1 cellular context compared by ENCODE assay signal in the genomic region with DNA sequence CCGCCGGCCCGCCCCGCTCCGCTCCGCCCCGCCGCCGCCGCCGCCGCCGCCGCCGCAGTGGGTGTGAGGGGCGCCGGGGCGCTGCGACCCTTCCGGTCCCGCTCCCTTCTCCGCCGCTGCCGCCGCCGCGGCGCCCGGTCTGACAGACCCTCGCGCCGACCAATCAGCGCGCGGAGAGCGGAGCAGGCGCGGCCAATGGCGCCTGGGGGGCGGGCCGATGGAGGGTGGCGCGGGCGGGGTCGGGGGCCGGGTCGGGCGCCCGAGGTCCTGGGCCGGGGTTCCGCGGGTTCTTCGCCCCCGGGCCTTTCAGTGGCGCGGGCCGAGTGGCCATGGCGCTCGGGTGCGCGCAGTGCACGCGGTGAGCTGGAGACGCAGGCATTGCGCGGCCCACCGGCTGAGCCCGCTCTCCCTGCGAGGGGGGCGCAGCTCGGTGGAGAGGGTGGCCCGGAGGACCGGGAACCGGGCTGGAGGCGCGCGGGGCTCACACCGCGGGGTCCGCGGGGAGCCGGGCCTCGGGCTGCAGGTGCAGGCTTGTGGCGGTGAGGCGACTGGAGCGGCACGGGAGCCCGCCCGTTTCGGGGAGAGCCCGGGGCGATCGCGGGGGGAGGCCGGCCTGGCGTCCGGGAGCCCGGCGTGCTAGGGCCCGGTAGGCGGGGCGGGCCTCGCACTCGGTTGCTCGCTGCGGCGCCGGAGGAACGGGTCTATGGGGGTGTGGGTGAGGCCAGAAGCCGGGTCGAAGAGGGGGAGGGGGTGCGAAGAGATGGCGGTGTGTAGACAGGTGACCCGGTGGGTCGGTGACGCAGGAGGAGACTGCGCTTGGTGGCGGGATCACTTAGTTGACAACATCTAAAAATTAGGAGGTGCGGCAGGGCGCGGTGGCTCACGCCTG.
A peak's percentile ranks its signal among the peaks of the same experiment; 100 is the strongest.
TF ChIP-seq lines count a peak whose summit lies in the region.

A gene (minus strand): TSS at position 141 of the 889 bp plus-strand sequence. CDS start 11,522 bp downstream, outside the sequence.

TF ChIP-seq in HEK293, 187 proteins besides CTCF, POLR2A, EP300 and RAD21 (continued from another document and continues in another):
- TF ChIP-seq, protein P1, sequence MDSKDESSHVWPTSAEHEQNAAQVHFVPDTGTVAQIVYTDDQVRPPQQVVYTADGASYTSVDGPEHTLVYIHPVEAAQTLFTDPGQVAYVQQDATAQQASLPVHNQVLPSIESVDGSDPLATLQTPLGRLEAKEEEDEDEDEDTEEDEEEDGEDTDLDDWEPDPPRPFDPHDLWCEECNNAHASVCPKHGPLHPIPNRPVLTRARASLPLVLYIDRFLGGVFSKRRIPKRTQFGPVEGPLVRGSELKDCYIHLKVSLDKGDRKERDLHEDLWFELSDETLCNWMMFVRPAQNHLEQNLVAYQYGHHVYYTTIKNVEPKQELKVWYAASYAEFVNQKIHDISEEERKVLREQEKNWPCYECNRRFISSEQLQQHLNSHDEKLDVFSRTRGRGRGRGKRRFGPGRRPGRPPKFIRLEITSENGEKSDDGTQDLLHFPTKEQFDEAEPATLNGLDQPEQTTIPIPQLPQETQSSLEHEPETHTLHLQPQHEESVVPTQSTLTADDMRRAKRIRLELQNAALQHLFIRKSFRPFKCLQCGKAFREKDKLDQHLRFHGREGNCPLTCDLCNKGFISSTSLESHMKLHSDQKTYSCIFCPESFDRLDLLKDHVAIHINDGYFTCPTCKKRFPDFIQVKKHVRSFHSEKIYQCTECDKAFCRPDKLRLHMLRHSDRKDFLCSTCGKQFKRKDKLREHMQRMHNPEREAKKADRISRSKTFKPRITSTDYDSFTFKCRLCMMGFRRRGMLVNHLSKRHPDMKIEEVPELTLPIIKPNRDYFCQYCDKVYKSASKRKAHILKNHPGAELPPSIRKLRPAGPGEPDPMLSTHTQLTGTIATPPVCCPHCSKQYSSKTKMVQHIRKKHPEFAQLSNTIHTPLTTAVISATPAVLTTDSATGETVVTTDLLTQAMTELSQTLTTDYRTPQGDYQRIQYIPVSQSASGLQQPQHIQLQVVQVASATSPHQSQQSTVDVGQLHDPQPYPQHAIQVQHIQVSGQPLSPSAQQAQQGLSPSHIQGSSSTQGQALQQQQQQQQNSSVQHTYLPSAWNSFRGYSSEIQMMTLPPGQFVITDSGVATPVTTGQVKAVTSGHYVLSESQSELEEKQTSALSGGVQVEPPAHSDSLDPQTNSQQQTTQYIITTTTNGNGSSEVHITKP (tag by site-specific recombination; IDR thresholded peaks at IDR 0.05) = peak; percentile 49
- TF ChIP-seq, protein P2, sequence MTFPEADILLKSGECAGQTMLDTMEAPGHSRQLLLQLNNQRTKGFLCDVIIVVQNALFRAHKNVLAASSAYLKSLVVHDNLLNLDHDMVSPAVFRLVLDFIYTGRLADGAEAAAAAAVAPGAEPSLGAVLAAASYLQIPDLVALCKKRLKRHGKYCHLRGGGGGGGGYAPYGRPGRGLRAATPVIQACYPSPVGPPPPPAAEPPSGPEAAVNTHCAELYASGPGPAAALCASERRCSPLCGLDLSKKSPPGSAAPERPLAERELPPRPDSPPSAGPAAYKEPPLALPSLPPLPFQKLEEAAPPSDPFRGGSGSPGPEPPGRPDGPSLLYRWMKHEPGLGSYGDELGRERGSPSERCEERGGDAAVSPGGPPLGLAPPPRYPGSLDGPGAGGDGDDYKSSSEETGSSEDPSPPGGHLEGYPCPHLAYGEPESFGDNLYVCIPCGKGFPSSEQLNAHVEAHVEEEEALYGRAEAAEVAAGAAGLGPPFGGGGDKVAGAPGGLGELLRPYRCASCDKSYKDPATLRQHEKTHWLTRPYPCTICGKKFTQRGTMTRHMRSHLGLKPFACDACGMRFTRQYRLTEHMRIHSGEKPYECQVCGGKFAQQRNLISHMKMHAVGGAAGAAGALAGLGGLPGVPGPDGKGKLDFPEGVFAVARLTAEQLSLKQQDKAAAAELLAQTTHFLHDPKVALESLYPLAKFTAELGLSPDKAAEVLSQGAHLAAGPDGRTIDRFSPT (tag by site-specific recombination; IDR thresholded peaks at IDR 0.05) = peak; percentile 47; the same call in 1 of the 2 replicates
- TF ChIP-seq ZNF433 (tag by site-specific recombination; IDR thresholded peaks at IDR 0.05; ENCODE audit: low read depth) = no peak
- no peak for TF ChIP-seq ZBTB17 (tag by site-specific recombination; IDR thresholded peaks at IDR 0.05)
- no peak for TF ChIP-seq ZNF623 (tag by site-specific recombination; IDR thresholded peaks at IDR 0.05)
- TF ChIP-seq ZNF211 (tag by site-specific recombination; IDR thresholded peaks at IDR 0.05; ENCODE audit: low read depth) = no peak
- no peak for TF ChIP-seq ZNF175 (tag by site-specific recombination; IDR thresholded peaks at IDR 0.05)
- 0 out of 2 replicates have a peak, but pooled peaks have one; percentile 38 for TF ChIP-seq SP3 (tag by site-specific recombination; IDR thresholded peaks at IDR 0.05)
- TF ChIP-seq ZNF843 (tag by site-specific recombination; IDR thresholded peaks at IDR 0.05) = no peak; the same call in 1 of the 2 replicates
- TF ChIP-seq, protein P3, sequence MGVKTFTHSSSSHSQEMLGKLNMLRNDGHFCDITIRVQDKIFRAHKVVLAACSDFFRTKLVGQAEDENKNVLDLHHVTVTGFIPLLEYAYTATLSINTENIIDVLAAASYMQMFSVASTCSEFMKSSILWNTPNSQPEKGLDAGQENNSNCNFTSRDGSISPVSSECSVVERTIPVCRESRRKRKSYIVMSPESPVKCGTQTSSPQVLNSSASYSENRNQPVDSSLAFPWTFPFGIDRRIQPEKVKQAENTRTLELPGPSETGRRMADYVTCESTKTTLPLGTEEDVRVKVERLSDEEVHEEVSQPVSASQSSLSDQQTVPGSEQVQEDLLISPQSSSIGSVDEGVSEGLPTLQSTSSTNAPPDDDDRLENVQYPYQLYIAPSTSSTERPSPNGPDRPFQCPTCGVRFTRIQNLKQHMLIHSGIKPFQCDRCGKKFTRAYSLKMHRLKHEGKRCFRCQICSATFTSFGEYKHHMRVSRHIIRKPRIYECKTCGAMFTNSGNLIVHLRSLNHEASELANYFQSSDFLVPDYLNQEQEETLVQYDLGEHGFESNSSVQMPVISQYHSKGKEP (tag by site-specific recombination; IDR thresholded peaks at IDR 0.05) = no peak
- TF ChIP-seq ZNF585B (tag by site-specific recombination; IDR thresholded peaks at IDR 0.05) = no peak
- TF ChIP-seq ZBTB20 (tag by site-specific recombination; IDR thresholded peaks at IDR 0.05) = peak; percentile 93
- TF ChIP-seq ZNF19 (tag by site-specific recombination; IDR thresholded peaks at IDR 0.05; ENCODE audit: low read depth) = no peak
- no peak for TF ChIP-seq ZNF404 (tag by site-specific recombination; IDR thresholded peaks at IDR 0.05)
- TF ChIP-seq ZNF596 (tag by site-specific recombination; IDR thresholded peaks at IDR 0.05) = 0 out of 2 replicates have a peak, but pooled peaks have one; percentile 12
- TF ChIP-seq ZNF366 (tag by site-specific recombination; conservative IDR thresholded peaks at IDR 0.05) = no peak
- peak; percentile 39; the same call in 1 of the 2 replicates for TF ChIP-seq ZNF76 (tag by site-specific recombination; IDR thresholded peaks at IDR 0.05; ENCODE audit: borderline replicate concordance, low read depth)
- TF ChIP-seq ZNF350 (tag by site-specific recombination; IDR thresholded peaks at IDR 0.05) = no peak
- no peak for TF ChIP-seq ZNF221 (tag by site-specific recombination; IDR thresholded peaks at IDR 0.05; ENCODE audit: borderline replicate concordance)
- no peak for TF ChIP-seq ZNF621 (tag by site-specific recombination; IDR thresholded peaks at IDR 0.05)
- TF ChIP-seq ZNF544 (tag by site-specific recombination; IDR thresholded peaks at IDR 0.05) = no peak
- no peak for TF ChIP-seq ZNF10 (tag by site-specific recombination; IDR thresholded peaks at IDR 0.05)
- 0 out of 2 replicates have a peak, but pooled peaks have one; percentile 43 for TF ChIP-seq ZNF660 (tag by site-specific recombination; IDR thresholded peaks at IDR 0.05)
- no peak for TF ChIP-seq ZNF274 (IDR thresholded peaks at IDR 0.05; ENCODE audit: low read length)
- no peak for TF ChIP-seq ZNF274 (tag by site-specific recombination; IDR thresholded peaks at IDR 0.05; ENCODE audit: borderline replicate concordance)
- TF ChIP-seq ZBTB7A (tag by site-specific recombination; IDR thresholded peaks at IDR 0.05; ENCODE audit: low read depth) = peak; percentile 38; the same call in 1 of the 2 replicates
- TF ChIP-seq KLF8 (tag by site-specific recombination; IDR thresholded peaks at IDR 0.05) = peak; percentile 64; the same call in 1 of the 2 replicates
- TF ChIP-seq, protein P4, sequence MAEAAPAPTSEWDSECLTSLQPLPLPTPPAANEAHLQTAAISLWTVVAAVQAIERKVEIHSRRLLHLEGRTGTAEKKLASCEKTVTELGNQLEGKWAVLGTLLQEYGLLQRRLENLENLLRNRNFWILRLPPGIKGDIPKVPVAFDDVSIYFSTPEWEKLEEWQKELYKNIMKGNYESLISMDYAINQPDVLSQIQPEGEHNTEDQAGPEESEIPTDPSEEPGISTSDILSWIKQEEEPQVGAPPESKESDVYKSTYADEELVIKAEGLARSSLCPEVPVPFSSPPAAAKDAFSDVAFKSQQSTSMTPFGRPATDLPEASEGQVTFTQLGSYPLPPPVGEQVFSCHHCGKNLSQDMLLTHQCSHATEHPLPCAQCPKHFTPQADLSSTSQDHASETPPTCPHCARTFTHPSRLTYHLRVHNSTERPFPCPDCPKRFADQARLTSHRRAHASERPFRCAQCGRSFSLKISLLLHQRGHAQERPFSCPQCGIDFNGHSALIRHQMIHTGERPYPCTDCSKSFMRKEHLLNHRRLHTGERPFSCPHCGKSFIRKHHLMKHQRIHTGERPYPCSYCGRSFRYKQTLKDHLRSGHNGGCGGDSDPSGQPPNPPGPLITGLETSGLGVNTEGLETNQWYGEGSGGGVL (tag by site-specific recombination; IDR thresholded peaks at IDR 0.05) = peak; percentile 61
- TF ChIP-seq FEZF1 (tag by site-specific recombination; IDR thresholded peaks at IDR 0.05) = no peak
- no peak for TF ChIP-seq ZNF354C (tag by site-specific recombination; IDR thresholded peaks at IDR 0.05; ENCODE audit: borderline replicate concordance, low read depth)
- peak; percentile 96 for TF ChIP-seq KLF1 (tag by site-specific recombination; IDR thresholded peaks at IDR 0.05)
- TF ChIP-seq ZNF792 (tag by site-specific recombination; IDR thresholded peaks at IDR 0.05) = no peak
- no peak for TF ChIP-seq ZNF174 (tag by site-specific recombination; IDR thresholded peaks at IDR 0.05)
- TF ChIP-seq ZNF48 (tag by site-specific recombination; IDR thresholded peaks at IDR 0.05) = no peak
- TF ChIP-seq ZNF341 (tag by site-specific recombination; IDR thresholded peaks at IDR 0.05; ENCODE audit: low read depth) = no peak
- TF ChIP-seq ZBTB48 (tag by site-specific recombination; IDR thresholded peaks at IDR 0.05) = no peak; the same call in 1 of the 2 replicates
- TF ChIP-seq KLF9 (tag by site-specific recombination; IDR thresholded peaks at IDR 0.05; ENCODE audit: low read depth) = peak; percentile 82
- TF ChIP-seq ZNF626 (tag by site-specific recombination; IDR thresholded peaks at IDR 0.05) = no peak
- TF ChIP-seq ZNF169 (tag by site-specific recombination; IDR thresholded peaks at IDR 0.05) = no peak
- TF ChIP-seq ZNF132 (tag by site-specific recombination; IDR thresholded peaks at IDR 0.05; ENCODE audit: borderline replicate concordance) = no peak
- TF ChIP-seq, protein P5, sequence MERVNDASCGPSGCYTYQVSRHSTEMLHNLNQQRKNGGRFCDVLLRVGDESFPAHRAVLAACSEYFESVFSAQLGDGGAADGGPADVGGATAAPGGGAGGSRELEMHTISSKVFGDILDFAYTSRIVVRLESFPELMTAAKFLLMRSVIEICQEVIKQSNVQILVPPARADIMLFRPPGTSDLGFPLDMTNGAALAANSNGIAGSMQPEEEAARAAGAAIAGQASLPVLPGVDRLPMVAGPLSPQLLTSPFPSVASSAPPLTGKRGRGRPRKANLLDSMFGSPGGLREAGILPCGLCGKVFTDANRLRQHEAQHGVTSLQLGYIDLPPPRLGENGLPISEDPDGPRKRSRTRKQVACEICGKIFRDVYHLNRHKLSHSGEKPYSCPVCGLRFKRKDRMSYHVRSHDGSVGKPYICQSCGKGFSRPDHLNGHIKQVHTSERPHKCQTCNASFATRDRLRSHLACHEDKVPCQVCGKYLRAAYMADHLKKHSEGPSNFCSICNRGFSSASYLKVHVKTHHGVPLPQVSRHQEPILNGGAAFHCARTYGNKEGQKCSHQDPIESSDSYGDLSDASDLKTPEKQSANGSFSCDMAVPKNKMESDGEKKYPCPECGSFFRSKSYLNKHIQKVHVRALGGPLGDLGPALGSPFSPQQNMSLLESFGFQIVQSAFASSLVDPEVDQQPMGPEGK (tag by site-specific recombination; IDR thresholded peaks at IDR 0.05) = peak; percentile 81
- peak; percentile 45; the same call in 1 of the 2 replicates for TF ChIP-seq ZNF677 (tag by site-specific recombination; IDR thresholded peaks at IDR 0.05)
- no peak for TF ChIP-seq ZNF302 (tag by site-specific recombination; IDR thresholded peaks at IDR 0.05; ENCODE audit: low read depth)
- TF ChIP-seq RBAK (tag by site-specific recombination; IDR thresholded peaks at IDR 0.05) = no peak
- TF ChIP-seq ZNF791 (tag by site-specific recombination; IDR thresholded peaks at IDR 0.05) = no peak; the same call in 1 of the 2 replicates
- TF ChIP-seq ZNF600 (tag by site-specific recombination; IDR thresholded peaks at IDR 0.05) = no peak
- TF ChIP-seq, protein P6, sequence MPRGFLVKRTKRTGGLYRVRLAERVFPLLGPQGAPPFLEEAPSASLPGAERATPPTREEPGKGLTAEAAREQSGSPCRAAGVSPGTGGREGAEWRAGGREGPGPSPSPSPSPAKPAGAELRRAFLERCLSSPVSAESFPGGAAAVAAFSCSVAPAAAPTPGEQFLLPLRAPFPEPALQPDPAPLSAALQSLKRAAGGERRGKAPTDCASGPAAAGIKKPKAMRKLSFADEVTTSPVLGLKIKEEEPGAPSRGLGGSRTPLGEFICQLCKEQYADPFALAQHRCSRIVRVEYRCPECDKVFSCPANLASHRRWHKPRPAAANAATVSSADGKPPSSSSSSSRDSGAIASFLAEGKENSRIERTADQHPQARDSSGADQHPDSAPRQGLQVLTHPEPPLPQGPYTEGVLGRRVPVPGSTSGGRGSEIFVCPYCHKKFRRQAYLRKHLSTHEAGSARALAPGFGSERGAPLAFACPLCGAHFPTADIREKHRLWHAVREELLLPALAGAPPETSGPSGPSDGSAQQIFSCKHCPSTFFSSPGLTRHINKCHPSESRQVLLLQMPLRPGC (tag by site-specific recombination; IDR thresholded peaks at IDR 0.05) = no peak
- no peak for TF ChIP-seq ZNF701 (tag by site-specific recombination; IDR thresholded peaks at IDR 0.05)
- peak; percentile 20; the same call in 1 of the 2 replicates for TF ChIP-seq YY1 (tag by site-specific recombination; IDR thresholded peaks at IDR 0.05)
- TF ChIP-seq, protein P7, sequence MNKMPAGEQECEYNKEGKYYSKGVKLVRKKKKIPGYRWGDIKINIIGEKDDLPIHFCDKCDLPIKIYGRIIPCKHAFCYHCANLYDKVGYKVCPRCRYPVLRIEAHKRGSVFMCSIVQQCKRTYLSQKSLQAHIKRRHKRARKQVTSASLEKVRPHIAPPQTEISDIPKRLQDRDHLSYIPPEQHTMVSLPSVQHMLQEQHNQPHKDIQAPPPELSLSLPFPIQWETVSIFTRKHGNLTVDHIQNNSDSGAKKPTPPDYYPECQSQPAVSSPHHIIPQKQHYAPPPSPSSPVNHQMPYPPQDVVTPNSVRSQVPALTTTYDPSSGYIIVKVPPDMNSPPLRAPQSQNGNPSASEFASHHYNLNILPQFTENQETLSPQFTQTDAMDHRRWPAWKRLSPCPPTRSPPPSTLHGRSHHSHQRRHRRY (tag by site-specific recombination; IDR thresholded peaks at IDR 0.05) = no peak
